ENCODE assay signal across 2 cellular contexts in the genomic region with DNA sequence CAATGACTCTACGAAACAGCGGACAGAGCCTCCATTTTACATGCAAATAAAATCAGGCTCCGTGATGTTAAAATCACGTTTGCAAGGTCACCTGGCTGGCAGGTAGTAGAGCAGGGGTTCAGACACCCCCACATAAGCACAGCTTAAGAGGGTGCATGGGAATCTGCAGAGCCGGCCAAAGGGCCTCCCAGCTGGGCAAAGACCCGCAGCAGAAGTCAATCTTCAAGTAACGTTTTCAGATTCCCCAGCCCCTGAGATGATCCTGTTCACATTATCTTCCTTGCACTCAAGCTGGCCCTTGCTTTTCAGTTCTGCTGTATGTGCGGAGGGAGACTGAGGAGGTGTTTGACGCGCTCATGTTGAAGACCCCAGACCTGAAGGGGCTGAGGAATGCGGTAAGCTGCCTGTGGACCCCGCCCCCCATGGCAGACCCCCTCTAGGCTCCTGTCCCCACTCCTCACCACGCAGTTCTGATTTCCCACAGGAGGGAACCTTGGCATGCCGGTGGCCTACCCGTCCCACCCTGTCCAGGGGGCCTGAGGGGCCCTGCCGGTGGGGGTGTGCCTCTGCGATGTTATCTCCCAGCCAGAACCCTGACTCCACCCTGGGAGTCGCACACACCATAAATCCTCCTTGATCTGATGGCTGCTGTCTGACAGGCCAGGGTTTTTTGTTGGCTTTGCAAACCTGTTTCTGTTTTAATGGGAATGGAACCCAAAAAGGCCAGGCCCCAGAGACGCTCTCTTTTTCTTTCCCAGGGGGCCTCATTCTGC.
TF ChIP-seq lines count a peak whose summit lies in the region.

No MANE protein-coding gene starts in this region.

TF ChIP-seq in SK-N-SH, 30 proteins besides CTCF, POLR2A, EP300 and RAD21 (continued from another document):
- TF ChIP-seq RCOR1 (IDR thresholded peaks at IDR 0.05; ENCODE audit: low read length) (no peak), ELF1 (IDR thresholded peaks at IDR 0.05) (no peak), GATA2 (CRISPR knock-in tag; IDR thresholded peaks at IDR 0.05) (no peak), POLR2AphosphoS5 (IDR thresholded peaks at IDR 0.05; ENCODE audit: low read depth, low read length) (no peak), EZH2phosphoT487 (IDR thresholded peaks at IDR 0.05; ENCODE audit: borderline replicate concordance, low read depth) (no peak), FOSL2 (IDR thresholded peaks at IDR 0.05; ENCODE audit: borderline replicate concordance, low read depth) (no peak), RFX5 (IDR thresholded peaks at IDR 0.05; ENCODE audit: low read length) (no peak), FOXJ3 (CRISPR knock-in tag; IDR thresholded peaks at IDR 0.05) (no peak), NFIC (IDR thresholded peaks at IDR 0.05; ENCODE audit: borderline replicate concordance) (no peak), FOXM1 (IDR thresholded peaks at IDR 0.05; ENCODE audit: low read depth) (no peak), MXI1 (IDR thresholded peaks at IDR 0.05; ENCODE audit: low read depth, low read length) (no peak)
- TF ChIP-seq, protein P1, sequence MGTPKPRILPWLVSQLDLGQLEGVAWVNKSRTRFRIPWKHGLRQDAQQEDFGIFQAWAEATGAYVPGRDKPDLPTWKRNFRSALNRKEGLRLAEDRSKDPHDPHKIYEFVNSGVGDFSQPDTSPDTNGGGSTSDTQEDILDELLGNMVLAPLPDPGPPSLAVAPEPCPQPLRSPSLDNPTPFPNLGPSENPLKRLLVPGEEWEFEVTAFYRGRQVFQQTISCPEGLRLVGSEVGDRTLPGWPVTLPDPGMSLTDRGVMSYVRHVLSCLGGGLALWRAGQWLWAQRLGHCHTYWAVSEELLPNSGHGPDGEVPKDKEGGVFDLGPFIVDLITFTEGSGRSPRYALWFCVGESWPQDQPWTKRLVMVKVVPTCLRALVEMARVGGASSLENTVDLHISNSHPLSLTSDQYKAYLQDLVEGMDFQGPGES (IDR thresholded peaks at IDR 0.05; ENCODE audit: low read depth, low read length): no peak
- TF ChIP-seq, protein P2, sequence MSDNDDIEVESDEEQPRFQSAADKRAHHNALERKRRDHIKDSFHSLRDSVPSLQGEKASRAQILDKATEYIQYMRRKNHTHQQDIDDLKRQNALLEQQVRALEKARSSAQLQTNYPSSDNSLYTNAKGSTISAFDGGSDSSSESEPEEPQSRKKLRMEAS (IDR thresholded peaks at IDR 0.05; ENCODE audit: low read depth): no peak
TF ChIP-seq in SK-N-SH: peak in this region for 0.

TF ChIP-seq in SK-N-SH treated with all-trans-retinoic acid at 6 μM for 48 hours, 23 proteins besides CTCF, POLR2A, EP300 and RAD21 (continued from another document):
- TF ChIP-seq, protein P3, sequence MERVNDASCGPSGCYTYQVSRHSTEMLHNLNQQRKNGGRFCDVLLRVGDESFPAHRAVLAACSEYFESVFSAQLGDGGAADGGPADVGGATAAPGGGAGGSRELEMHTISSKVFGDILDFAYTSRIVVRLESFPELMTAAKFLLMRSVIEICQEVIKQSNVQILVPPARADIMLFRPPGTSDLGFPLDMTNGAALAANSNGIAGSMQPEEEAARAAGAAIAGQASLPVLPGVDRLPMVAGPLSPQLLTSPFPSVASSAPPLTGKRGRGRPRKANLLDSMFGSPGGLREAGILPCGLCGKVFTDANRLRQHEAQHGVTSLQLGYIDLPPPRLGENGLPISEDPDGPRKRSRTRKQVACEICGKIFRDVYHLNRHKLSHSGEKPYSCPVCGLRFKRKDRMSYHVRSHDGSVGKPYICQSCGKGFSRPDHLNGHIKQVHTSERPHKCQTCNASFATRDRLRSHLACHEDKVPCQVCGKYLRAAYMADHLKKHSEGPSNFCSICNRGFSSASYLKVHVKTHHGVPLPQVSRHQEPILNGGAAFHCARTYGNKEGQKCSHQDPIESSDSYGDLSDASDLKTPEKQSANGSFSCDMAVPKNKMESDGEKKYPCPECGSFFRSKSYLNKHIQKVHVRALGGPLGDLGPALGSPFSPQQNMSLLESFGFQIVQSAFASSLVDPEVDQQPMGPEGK (CRISPR knock-in tag; IDR thresholded peaks at IDR 0.05; ENCODE audit: borderline replicate concordance): no peak
- no peak for TF ChIP-seq CSDC2 (CRISPR knock-in tag; IDR thresholded peaks at IDR 0.05)
